28 cellular contexts compared by ENCODE assay signal in the genomic region with DNA sequence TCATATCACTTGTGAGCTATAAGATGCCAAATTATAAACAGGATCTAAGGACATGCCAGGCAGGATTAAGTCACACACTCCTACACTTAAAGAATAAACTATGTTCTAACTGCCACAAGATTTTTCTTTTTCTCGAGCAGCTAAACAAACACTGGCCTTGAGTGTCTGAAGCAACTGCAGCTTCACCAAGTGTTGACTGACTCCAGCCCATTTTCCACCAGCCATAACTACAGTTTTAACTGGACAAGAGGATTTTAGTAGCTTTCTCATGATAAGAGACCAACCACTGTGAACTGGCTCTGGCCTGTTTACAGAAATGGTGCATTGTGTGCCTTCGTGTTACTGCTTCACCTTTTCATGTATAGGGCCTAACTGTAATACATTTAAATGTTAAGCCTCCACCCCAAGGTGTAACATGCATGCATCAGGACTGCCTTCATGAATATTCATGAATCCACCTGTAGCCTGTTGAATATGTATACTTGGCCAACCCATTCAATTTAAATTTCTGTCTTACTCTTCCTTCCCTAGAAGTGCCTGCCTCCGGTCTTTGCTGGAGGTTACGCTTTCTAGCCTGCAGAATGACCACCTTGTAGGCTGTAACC. TPM values are rescaled to one million over a fixed set of nuclear protein-coding genes. Genes with fewer than 3 reads are reported as not detected.
DNase-seq lines count a peak whose midpoint lies in the region; ATAC-seq, FAIRE-seq and TF ChIP-seq lines count a peak whose summit lies in the region.
"Had no signal": no experiment of that assay in that cellular context is flagged by ENCODE, and none has a peak within 500 bp of the region (broad histone marks: within the 10 kb centered on the region; RNA-seq: fewer than 3 reads in every experiment).

No MANE protein-coding gene starts in this region.

- no peak overlapping the region for H2AFZ ChIP-seq in IMR-90 (replicated peaks; ENCODE audit: low read length, poor library complexity)
- H2AFZ ChIP-seq: GM23248 had no signal

- peaks cover 6% of the 10 kb centered on the region for H3K27me3 ChIP-seq in IMR-90 (ENCODE audit: control insufficient read depth, insufficient read depth, low read length)
- H3K27me3 ChIP-seq in adipocyte (replicated peaks; ENCODE audit: control insufficient read depth, insufficient read depth, low read length), result no peaks in the 10 kb centered on the region
- H3K27me3 ChIP-seq in mesendoderm (ENCODE audit: insufficient read depth, low read length, poor library complexity), result no peaks in the 10 kb centered on the region
- no peaks in the 10 kb centered on the region for H3K27me3 ChIP-seq in suprapubic skin
- H3K27me3 ChIP-seq: BLaER1, SJCRH30 had no signal

- no peak overlapping the region for H3K9ac ChIP-seq in IMR-90 (ENCODE audit: low read depth, low read length)
- H3K9ac ChIP-seq in adipocyte (ENCODE audit: low read length), result no peak overlapping the region
- no peak overlapping the region for H3K9ac ChIP-seq in mesendoderm (ENCODE audit: low read length)
- H3K9ac ChIP-seq: BLaER1, GM23248 had no signal

- H3K36me3 ChIP-seq in IMR-90 (ENCODE audit: control insufficient read depth, insufficient read depth, low read length), result no peaks in the 10 kb centered on the region
- no peaks in the 10 kb centered on the region for H3K36me3 ChIP-seq in adipocyte (ENCODE audit: control insufficient read depth, insufficient read depth, low read length, severe bottlenecking)
- no peaks in the 10 kb centered on the region for H3K36me3 ChIP-seq in mesendoderm (ENCODE audit: control insufficient read depth, insufficient read depth, low read length)
- H3K36me3 ChIP-seq in suprapubic skin, result peaks cover under 1% of the 10 kb centered on the region
- H3K36me3 ChIP-seq: BLaER1, SJCRH30 had no signal

- TF ChIP-seq CTCF in IMR-90 (conservative IDR thresholded peaks at IDR 0.05; ENCODE audit: low read depth, low read length) (no peak), suprapubic skin (IDR thresholded peaks at IDR 0.05) (no peak)

- no peak overlapping the region for H3K23ac ChIP-seq in IMR-90 (ENCODE audit: low read depth, low read length)
- no peak overlapping the region for H3K23ac ChIP-seq in mesendoderm (ENCODE audit: low read length)

- H3K4me1 ChIP-seq in IMR-90 (ENCODE audit: control insufficient read depth, insufficient read depth, low read length) (no peaks in the 10 kb centered on the region), adipocyte (ENCODE audit: control insufficient read depth, insufficient read depth, low read length) (no peaks in the 10 kb centered on the region), mesendoderm (ENCODE audit: control insufficient read depth, low read depth, low read length) (peaks cover 2% of the 10 kb centered on the region), suprapubic skin (no peaks in the 10 kb centered on the region)

- H2BK5ac ChIP-seq in IMR-90 (ENCODE audit: low read depth, low read length, poor library complexity, severe bottlenecking) (no peak overlapping the region), mesendoderm (ENCODE audit: low read length) (no peak overlapping the region)

- no peak overlapping the region for H4K91ac ChIP-seq in IMR-90 (ENCODE audit: insufficient read depth, low read depth, low read length)

- H3K4ac ChIP-seq in IMR-90 (ENCODE audit: low read depth, low read length) (no peak overlapping the region), mesendoderm (ENCODE audit: low read depth, low read length) (no peak overlapping the region)

- H2BK15ac ChIP-seq in IMR-90 (ENCODE audit: low read depth, low read length) (no peak overlapping the region), mesendoderm (replicated peaks; ENCODE audit: low read depth) (no peak overlapping the region)

- in situ Hi-C loops in IMR-90 (cut with MboI; ENCODE audit: low sequenced_read_pairs), result no loop called here

- DNase-seq in GM12892 (ENCODE audit: insufficient read length) (no peak), IMR-90 (peak; percentile 4), adipocyte (ENCODE audit: low read depth) (peak; percentile 7), mesendoderm (peak; percentile 2), Right ventricle myocardium inferior (ENCODE audit: missing footprints) (no peak), suprapubic skin (ENCODE audit: low spot score in 2 of 2) (no peak), NCI-H2081 (lab: John Stamatoyannopoulos, UW) (no peak)
- DNase-seq in activated CD4-positive, CD25-positive, alpha-beta regulatory T cell treated with anti-CD3 and anti-CD28 coated beads, Interleukin-2, amount 50 U/mL, for 72 hours, result no peak
- DNase-seq: CD4-positive, alpha-beta T cell; COR-L47; DMS53; GM23248; HCEC 1CT; Karpas-422; NCI-H1092 treated with DMSO at 0.1 percent for 48 hours; NCI-H1436; NCI-H187; NCI-H524; NCI-H774 had no signal

- no peak overlapping the region for H4K5ac ChIP-seq in IMR-90 (ENCODE audit: low read depth, low read length)
- H4K5ac ChIP-seq in mesendoderm (ENCODE audit: low read length), result no peak overlapping the region

- H3K56ac ChIP-seq in IMR-90 (ENCODE audit: extremely low read depth, insufficient read depth, low read length) (no peak overlapping the region), mesendoderm (ENCODE audit: low read length) (no peak overlapping the region)

- peak; percentile 29; the same call in 1 of the 2 replicates for ATAC-seq in IMR-90 (ENCODE audit: low read depth)
- no peak for ATAC-seq in Right ventricle myocardium inferior
- ATAC-seq: SK-N-SH treated with all-trans-retinoic acid at 6 μM for 48 hours had no signal

- H3K9me3 ChIP-seq in IMR-90 (ENCODE audit: control insufficient read depth, insufficient read depth, low read length), result no peaks in the 10 kb centered on the region
- no peaks in the 10 kb centered on the region for H3K9me3 ChIP-seq in adipocyte (ENCODE audit: control insufficient read depth, low read length)
- H3K9me3 ChIP-seq in suprapubic skin, result no peaks in the 10 kb centered on the region
- H3K9me3 ChIP-seq: BLaER1, SJCRH30 had no signal

- no peaks in the 10 kb centered on the region for H4K20me1 ChIP-seq in IMR-90 (ENCODE audit: insufficient read depth, low read length)
- H4K20me1 ChIP-seq: BLaER1 had no signal

- H3K14ac ChIP-seq in IMR-90 (replicated peaks; ENCODE audit: low read depth, low read length), result no peak overlapping the region

- no peak overlapping the region for H2AK9ac ChIP-seq in IMR-90 (replicated peaks; ENCODE audit: low read depth, low read length, poor library complexity)

- dilution Hi-C loops in IMR-90 (cut with HindIII; ENCODE audit: low sequenced_read_pairs, unreplicated experiment), result no loop called here

- H3K79me1 ChIP-seq in IMR-90 (ENCODE audit: low read depth in 1 of 2, low read length in 2 of 2) (no peaks in the 10 kb centered on the region), mesendoderm (ENCODE audit: low read length) (no peaks in the 10 kb centered on the region)

- no CpG with 5 or more reads among the region's 4 CpGs for WGBS in IMR-90 (ENCODE audit: extremely low coverage in 2 of 2, insufficient read length in 1 of 2), 2 experiments
- no CpG with 5 or more reads among the region's 4 CpGs for WGBS in mesendoderm (ENCODE audit: extremely low coverage, insufficient coverage, low lambda C conversion rate)
- 88% methylated on average over 4 of the region's 4 CpGs for WGBS in suprapubic skin

- no peaks in the 10 kb centered on the region for H3K9me1 ChIP-seq in IMR-90 (ENCODE audit: insufficient read depth, low read length)

- FAIRE-seq in GM12892 (lab: Jason Lieb, UNC), result peak; percentile 24
- FAIRE-seq: A204.1, RCC 7860 had no signal

- H4K8ac ChIP-seq in IMR-90 (ENCODE audit: low read depth in 2 of 2, low read length in 2 of 2) (no peak overlapping the region), mesendoderm (ENCODE audit: low read depth, low read length) (no peak overlapping the region)

- no peak overlapping the region for H2BK20ac ChIP-seq in IMR-90 (ENCODE audit: low read depth, low read length)

- no peak overlapping the region for H3K27ac ChIP-seq in IMR-90 (ENCODE audit: insufficient read depth, low read length)
- H3K27ac ChIP-seq in mesendoderm (ENCODE audit: low read depth, low read length), result no peak overlapping the region
- no peak overlapping the region for H3K27ac ChIP-seq in suprapubic skin
- H3K27ac ChIP-seq: BLaER1, GM23248, SJCRH30 had no signal

- no peak overlapping the region for H3K4me3 ChIP-seq in IMR-90 (ENCODE audit: insufficient read depth, low read depth, low read length)
- no peak overlapping the region for H3K4me3 ChIP-seq in adipocyte (ENCODE audit: low read length)
- no peak overlapping the region for H3K4me3 ChIP-seq in mesendoderm (ENCODE audit: low read length)
- H3K4me3 ChIP-seq in suprapubic skin, result no peak overlapping the region
- H3K4me3 ChIP-seq: BLaER1, GM23248, SJCRH30 had no signal

- POLR2A ChIA-PET in IMR-90 (lab: Charles Lee; ENCODE audit: unreplicated experiment), result no interaction called here

- H2AK5ac ChIP-seq in IMR-90 (ENCODE audit: low read depth, low read length) (no peak overlapping the region), mesendoderm (ENCODE audit: low read length) (no peak overlapping the region)

- TF ChIP-seq POLR2A in GM12892 (IDR thresholded peaks at IDR 0.05; ENCODE audit: low read depth, low read length), result no peak
- no peak for TF ChIP-seq POLR2A in IMR-90 (IDR thresholded peaks at IDR 0.05; ENCODE audit: low read depth, low read length)
- no peak for TF ChIP-seq POLR2A in suprapubic skin (IDR thresholded peaks at IDR 0.05)

- no peak for TF ChIP-seq RAD21 in IMR-90 (IDR thresholded peaks at IDR 0.05; ENCODE audit: low read length)

- no TSS peak for BruUV-seq in IMR-90 (replicated peaks; lab: Mats Ljungman, UMichigan)

- H3K4me2 ChIP-seq in IMR-90 (ENCODE audit: low read depth, low read length), result no peak overlapping the region
- no peak overlapping the region for H3K4me2 ChIP-seq in mesendoderm (ENCODE audit: low read length)
- H3K4me2 ChIP-seq: BLaER1 had no signal

- CTCF ChIA-PET in IMR-90 (lab: Yijun Ruan, JAX), result no interaction called here

- intact Hi-C loops in IMR-90 (cut with micrococcal nuclease) (no loop called here), Right ventricle myocardium inferior (cut with DNase I) (no loop called here)

- H3K79me2 ChIP-seq in mesendoderm (ENCODE audit: control insufficient read depth, insufficient read depth, low read length), result no peaks in the 10 kb centered on the region

- H2BK120ac ChIP-seq in IMR-90 (ENCODE audit: low read depth, low read length), result no peak overlapping the region
- no peak overlapping the region for H2BK120ac ChIP-seq in mesendoderm (ENCODE audit: low read depth, low read length)

- no peak overlapping the region for H3K18ac ChIP-seq in IMR-90 (ENCODE audit: low read depth, low read length)
- H3K18ac ChIP-seq in mesendoderm (ENCODE audit: low read length), result no peak overlapping the region

- no peak for TF ChIP-seq EP300 in suprapubic skin (IDR thresholded peaks at IDR 0.05)

RNA-seq across cellular contexts. Expression of gene UCP1, which starts 10.8 kb away (rescaled TPM):
- polyA plus RNA-seq in GM12892 (2012; ENCODE audit: missing spikeins), result not detected
- total RNA-seq in IMR-90 (2012; rRNA removed) (not detected in 2 replicates), Right ventricle myocardium inferior (not detected), suprapubic skin (not detected)
- not detected in 2 replicates for polyA plus RNA-seq in IMR-90 (2012; rRNA removed)
- polyA plus RNA-seq in IMR-90 (2012; cell fraction: cytosol; rRNA removed), result not detected in 2 replicates
- not detected in 2 replicates for polyA plus RNA-seq in IMR-90 (2012; cell fraction: nucleus; rRNA removed; ENCODE audit: low replicate concordance)
- polyA plus RNA-seq in mesendoderm (2013, experiment 1 of 2), result 0.52 TPM
- 0.52 TPM for polyA plus RNA-seq in mesendoderm (2013, experiment 2 of 2)
- total RNA-seq: CD4-positive, alpha-beta T cell; G401; GM23248; M059J; SJCRH30 had no signal
- polyA plus RNA-seq: AG04450, GM23248 had no signal

RNA-seq across cellular contexts. Expression of gene ELMOD2, which starts 34.0 kb away (rescaled TPM):
- 9.6 TPM for polyA plus RNA-seq in GM12892 (2012; ENCODE audit: missing spikeins)
- total RNA-seq in IMR-90 (2012; rRNA removed), result 10.6 and 30.0 TPM in 2 replicates
- polyA plus RNA-seq in IMR-90 (2012; rRNA removed), result 5.1 and 7.3 TPM in 2 replicates
- polyA plus RNA-seq in IMR-90 (2012; cell fraction: cytosol; rRNA removed), result 1.4 and 2.9 TPM in 2 replicates
- 3.1 and 7.0 TPM in 2 replicates for polyA plus RNA-seq in IMR-90 (2012; cell fraction: nucleus; rRNA removed; ENCODE audit: low replicate concordance)
- 15.3 TPM for polyA plus RNA-seq in mesendoderm (2013, experiment 1 of 2)
- polyA plus RNA-seq in mesendoderm (2013, experiment 2 of 2), result 14.5 TPM
- total RNA-seq in Right ventricle myocardium inferior, result 14.6 TPM
- total RNA-seq in suprapubic skin, result 10 to 100 TPM; 12.2 to 20.8 (median 17.1) TPM

RNA-seq across cellular contexts. Expression of gene MGAT4D, which starts 59.8 kb away (rescaled TPM):
- polyA plus RNA-seq in GM12892 (2012; ENCODE audit: missing spikeins), result not detected
- not detected in 2 replicates for total RNA-seq in IMR-90 (2012; rRNA removed)
- not detected in 2 replicates for polyA plus RNA-seq in IMR-90 (2012; rRNA removed)
- polyA plus RNA-seq in IMR-90 (2012; cell fraction: cytosol; rRNA removed), result not detected in 2 replicates
- polyA plus RNA-seq in IMR-90 (2012; cell fraction: nucleus; rRNA removed; ENCODE audit: low replicate concordance), result not detected in 2 replicates
- polyA plus RNA-seq in mesendoderm (2013, experiment 1 of 2), result not detected
- not detected for polyA plus RNA-seq in mesendoderm (2013, experiment 2 of 2)
- not detected for total RNA-seq in Right ventricle myocardium inferior
- total RNA-seq in suprapubic skin, result not detected
- total RNA-seq: CD4-positive, alpha-beta T cell; Daoy; G401; GM23248; M059J; SJCRH30 had no signal
- polyA plus RNA-seq: AG04450, GM23248 had no signal

Comparison
In these comparisons a context has a peak if more than half of its experiments do, and no peak if none do; other contexts are left out.
1. DNase-seq: peak in IMR-90 (single experiment), adipocyte (single experiment) and mesendoderm (single experiment); none in GM12892 (single experiment), activated CD4-positive, CD25-positive, alpha-beta regulatory T cell treated with anti-CD3 and anti-CD28 coated beads, Interleukin-2, amount 50 U/mL, for 72 hours (single experiment), Right ventricle myocardium inferior (single experiment), suprapubic skin (0 of 2) and NCI-H2081 (0 of 2).